Comparison of ENCODE assay signal across 20 cellular contexts in genomic region chr3:197293605-197294237, GRCh38. TPM values are rescaled to one million over a fixed set of nuclear protein-coding genes. Genes with fewer than 3 reads are reported as not detected.
DNase-seq lines count a peak whose midpoint lies in the region; ATAC-seq, FAIRE-seq and TF ChIP-seq lines count a peak whose summit lies in the region.
"Had no signal": no experiment of that assay in that cellular context is flagged by ENCODE, and none has a peak within 500 bp of the region (broad histone marks: within the 10 kb centered on the region; RNA-seq: fewer than 3 reads in every experiment).

No MANE protein-coding gene starts in this region.

- H3K27ac Mint-ChIP-seq in endodermal cell (peak overlapping the region; percentile 45), progenitor cell of endocrine pancreas (no peak overlapping the region)
- H3K27ac Mint-ChIP-seq: activated CD4-positive, alpha-beta T cell treated with anti-CD3 and anti-CD28 coated beads for 36 hours; activated naive CD4-positive, alpha-beta T cell treated with anti-CD3 and anti-CD28 coated beads, Interleukin-2, amount 50 U/mL, for 24 hours; effector memory CD8-positive, alpha-beta T cell; HFFc6; mesothelial cell of epicardium had no signal

- no peak for TF ChIP-seq CTCF in OCI-LY3 (IDR thresholded peaks at IDR 0.05; ENCODE audit: low read depth, low read length)
- TF ChIP-seq CTCF in endodermal cell (conservative IDR thresholded peaks at IDR 0.05), result no peak
- TF ChIP-seq CTCF in retinal pigment epithelial cell (conservative IDR thresholded peaks at IDR 0.05; ENCODE audit: low read depth, low read length), result no peak
- no peak for TF ChIP-seq CTCF in progenitor cell of endocrine pancreas (IDR thresholded peaks at IDR 0.05; ENCODE audit: unreplicated experiment)

- DNase-seq in H54 (ENCODE audit: insufficient read length, low spot score) (no peak), endodermal cell (no peak), retinal pigment epithelial cell (ENCODE audit: low read depth) (no peak), progenitor cell of endocrine pancreas (ENCODE audit: low spot score, unreplicated experiment) (no peak), NCI-H2196 treated with DMSO at 0.1 percent for 48 hours (lab: John Stamatoyannopoulos, UW; ENCODE audit: unreplicated experiment) (no peak), AG08396 (ENCODE audit: low spot score) (no peak)
- DNase-seq: activated CD4-positive, alpha-beta T cell treated with anti-CD3 and anti-CD28 coated beads for 36 hours; aorta; DMS79; effector memory CD8-positive, alpha-beta T cell; HFFc6; left colon; NCI-H2029; stimulated activated CD4-positive, alpha-beta T cell treated with anti-CD3 and anti-CD28 coated beads, Interleukin-4, amount 100 ng/mL, for 4 hours had no signal

- H3K4me3 ChIP-seq in OCI-LY3 (ENCODE audit: low read length) (no peak overlapping the region), endodermal cell (ENCODE audit: low read length) (no peak overlapping the region), retinal pigment epithelial cell (ENCODE audit: low read length) (peak overlapping the region; percentile 84)
- H3K4me3 ChIP-seq: prostate gland had no signal

- peaks cover 45% of the 10 kb centered on the region for H3K36me3 Mint-ChIP-seq in endodermal cell (ENCODE audit: low read depth)
- peaks cover 15% of the 10 kb centered on the region for H3K36me3 Mint-ChIP-seq in progenitor cell of endocrine pancreas (ENCODE audit: insufficient read depth)

- 0 out of 2 replicates have a peak overlapping the region, but pooled peaks have one; percentile 8 for H3K4me2 ChIP-seq in OCI-LY3 (ENCODE audit: low read length)

- H3K9me3 ChIP-seq in OCI-LY3 (ENCODE audit: insufficient read depth, low read length), result no peaks in the 10 kb centered on the region
- H3K9me3 ChIP-seq in endodermal cell (ENCODE audit: control insufficient read depth, low read length), result no peaks in the 10 kb centered on the region
- H3K9me3 ChIP-seq: prostate gland had no signal

- no peak overlapping the region for H3K9ac ChIP-seq in OCI-LY3 (ENCODE audit: low read length)
- H3K9ac ChIP-seq in endodermal cell (ENCODE audit: extremely low read depth, low read length, poor library complexity, severe bottlenecking), result no peak overlapping the region

- H3K36me3 ChIP-seq in OCI-LY3 (replicated peaks; ENCODE audit: low read depth, low read length), result peaks cover 31% of the 10 kb centered on the region
- peaks cover 70% of the 10 kb centered on the region for H3K36me3 ChIP-seq in endodermal cell (ENCODE audit: control insufficient read depth, insufficient read depth, low read length)
- H3K36me3 ChIP-seq: prostate gland had no signal

- no peak overlapping the region for H3K4me3 Mint-ChIP-seq in endodermal cell
- H3K4me3 Mint-ChIP-seq in progenitor cell of endocrine pancreas (ENCODE audit: low read depth), result no peak overlapping the region
- H3K4me3 Mint-ChIP-seq: activated CD4-positive, alpha-beta T cell treated with anti-CD3 and anti-CD28 coated beads for 36 hours; activated naive CD4-positive, alpha-beta T cell treated with anti-CD3 and anti-CD28 coated beads, Interleukin-2, amount 50 U/mL, for 24 hours; effector memory CD8-positive, alpha-beta T cell; HFFc6; mesothelial cell of epicardium; natural killer cell treated with Interleukin-12 subunit alpha and Interleukin-12 subunit beta and Interleukin-15 and Interleukin-18, amount 100 ng/mL, for 72 hours had no signal

- peak; percentile 87 for FAIRE-seq in H54 (lab: Jason Lieb, UNC)

- TF ChIP-seq POLR2A in H54 (IDR thresholded peaks at IDR 0.05; ENCODE audit: low read depth, low read length), result no peak

- H3K27me3 ChIP-seq in OCI-LY3 (ENCODE audit: low read depth, low read length) (no peaks in the 10 kb centered on the region), endodermal cell (ENCODE audit: control insufficient read depth, insufficient read depth, low read length, poor library complexity, severe bottlenecking) (no peaks in the 10 kb centered on the region)

- H3K4me1 ChIP-seq in OCI-LY3 (ENCODE audit: low read length) (peaks cover 26% of the 10 kb centered on the region), endodermal cell (ENCODE audit: control insufficient read depth, insufficient read depth, low read length) (no peaks in the 10 kb centered on the region)
- H3K4me1 ChIP-seq: prostate gland had no signal

- H3K4me1 Mint-ChIP-seq in endodermal cell, result peaks cover 11% of the 10 kb centered on the region
- peaks cover 17% of the 10 kb centered on the region for H3K4me1 Mint-ChIP-seq in progenitor cell of endocrine pancreas (ENCODE audit: low read depth)

- no peak overlapping the region for H2AFZ ChIP-seq in OCI-LY3 (ENCODE audit: low read depth, low read length)

- H3K27ac ChIP-seq in OCI-LY3 (ENCODE audit: low read length) (no peak overlapping the region), endodermal cell (ENCODE audit: low read depth, low read length) (no peak overlapping the region)
- H3K27ac ChIP-seq: prostate gland had no signal

- H3K79me2 ChIP-seq in OCI-LY3 (ENCODE audit: low read length), result peaks cover 44% of the 10 kb centered on the region

- H3K9me3 Mint-ChIP-seq in endodermal cell (no peaks in the 10 kb centered on the region), progenitor cell of endocrine pancreas (ENCODE audit: low read depth) (no peaks in the 10 kb centered on the region)
- H3K9me3 Mint-ChIP-seq: activated naive CD4-positive, alpha-beta T cell treated with anti-CD3 and anti-CD28 coated beads, Interleukin-2, amount 50 U/mL, for 24 hours; effector memory CD8-positive, alpha-beta T cell; HFFc6; mesothelial cell of epicardium; natural killer cell treated with Interleukin-12 subunit alpha and Interleukin-12 subunit beta and Interleukin-15 and Interleukin-18, amount 100 ng/mL, for 72 hours had no signal

- WGBS in endodermal cell (ENCODE audit: insufficient coverage in 1 of 2, insufficient read length in 1 of 2), 2 experiments, result 93 to 100% methylated on average over 2 to 4 of the region's 4 CpGs

- no peak for ATAC-seq in GM18867 (IDR thresholded peaks at IDR 0.05; ENCODE audit: unreplicated experiment)
- ATAC-seq: activated CD4-positive, alpha-beta T cell treated with anti-CD3 and anti-CD28 coated beads for 36 hours; effector memory CD8-positive, alpha-beta T cell; left colon; natural killer cell treated with Interleukin-12 subunit alpha and Interleukin-12 subunit beta and Interleukin-15 and Interleukin-18, amount 100 ng/mL, for 72 hours had no signal

- H3K27me3 Mint-ChIP-seq in endodermal cell (ENCODE audit: insufficient read depth), result no peaks in the 10 kb centered on the region
- H3K27me3 Mint-ChIP-seq in progenitor cell of endocrine pancreas, result no peaks in the 10 kb centered on the region
- H3K27me3 Mint-ChIP-seq: activated CD4-positive, alpha-beta T cell treated with anti-CD3 and anti-CD28 coated beads for 36 hours; activated naive CD4-positive, alpha-beta T cell treated with anti-CD3 and anti-CD28 coated beads, Interleukin-2, amount 50 U/mL, for 24 hours; effector memory CD8-positive, alpha-beta T cell; natural killer cell treated with Interleukin-12 subunit alpha and Interleukin-12 subunit beta and Interleukin-15 and Interleukin-18, amount 100 ng/mL, for 72 hours had no signal

- peaks cover 9% of the 10 kb centered on the region; the same call in 1 of the 2 replicates for H4K20me1 ChIP-seq in OCI-LY3 (ENCODE audit: insufficient read depth, low read length)

RNA-seq across cellular contexts. Expression of gene DLG1, which starts 4.7 kb away (rescaled TPM):
- total RNA-seq in endodermal cell, result 10 to 100 TPM; 78.7 to 96.9 TPM
- polyA plus RNA-seq in endodermal cell (2013, experiment 1 of 2), result 68.2 TPM
- 64.7 TPM for polyA plus RNA-seq in endodermal cell (2013, experiment 2 of 2)
- total RNA-seq in progenitor cell of endocrine pancreas, result 99.6 and 115 TPM in 2 replicates
